ENCODE assay signal across 22 cellular contexts in genomic region chr10:71223365-71224058, GRCh38. TPM values are rescaled to one million over a fixed set of nuclear protein-coding genes. Genes with fewer than 3 reads are reported as not detected.
DNase-seq lines count a peak whose midpoint lies in the region; ATAC-seq and TF ChIP-seq lines count a peak whose summit lies in the region.
"Had no signal": no experiment of that assay in that cellular context is flagged by ENCODE, and none has a peak within 500 bp of the region (broad histone marks: within the 10 kb centered on the region; RNA-seq: fewer than 3 reads in every experiment).

No MANE protein-coding gene starts in this region.

- no peaks in the 10 kb centered on the region for H4K20me1 ChIP-seq in H9 (ENCODE audit: control insufficient read depth, insufficient read depth, insufficient read length)
- H4K20me1 ChIP-seq in smooth muscle cell (ENCODE audit: low read depth): peaks cover 88% of the 10 kb centered on the region

- H3K4me3 Mint-ChIP-seq in H9 (no peak overlapping the region), WTC11 (no peak overlapping the region)
- H3K4me3 Mint-ChIP-seq: activated T-helper 17 cell treated with anti-CD3 and anti-CD28 coated beads, Interleukin-2, amount 50 U/mL, for 72 hours; T-helper 2 cell treated with Interferon-gamma antibody and Interleukin-4, amounts not matched to agents 5 μg/mL and 100 μg/mL, for 36 hours had no signal

- H3K27me3 ChIP-seq in H9 (ENCODE audit: insufficient read depth, low read length) (no peaks in the 10 kb centered on the region), mesenchymal stem cell (ENCODE audit: control insufficient read depth in 1 of 2, insufficient read depth in 1 of 2, low read length in 2 of 2) (peaks cover 0 to 62% of the 10 kb centered on the region in 2 experiments), smooth muscle cell (ENCODE audit: low read depth) (no peaks in the 10 kb centered on the region)
- H3K27me3 ChIP-seq: SJSA1 had no signal

- TF ChIP-seq CTCF in H9 (conservative IDR thresholded peaks at IDR 0.05) (no peak), WTC11 (IDR thresholded peaks at IDR 0.05) (no peak), smooth muscle cell (IDR thresholded peaks at IDR 0.05; ENCODE audit: borderline replicate concordance, insufficient read depth, poor library complexity, severe bottlenecking) (no peak)

- no peak overlapping the region for H3K4me3 ChIP-seq in mesenchymal stem cell (ENCODE audit: insufficient read depth in 1 of 2, low read depth in 1 of 2, low read length in 2 of 2)
- H3K4me3 ChIP-seq in smooth muscle cell: no peak overlapping the region
- H3K4me3 ChIP-seq: adrenal gland, SJSA1 had no signal

- no peak overlapping the region for H2BK120ac ChIP-seq in H9 (ENCODE audit: low read depth, low read length, poor library complexity, severe bottlenecking)
- no peak overlapping the region for H2BK120ac ChIP-seq in mesenchymal stem cell (ENCODE audit: low read depth, low read length)

- H3K36me3 Mint-ChIP-seq in H9 (ENCODE audit: insufficient read depth in 1 of 3, low read depth in 3 of 3) (peaks cover 0 to 11% (median 3%) of the 10 kb centered on the region in 3 experiments; a peak in 4 of 7 replicates), WTC11 (0 out of 2 replicates have a peak, but pooled peaks cover 3% of the 10 kb centered on the region)

- POLR2A ChIA-PET in WTC11 (lab: Charles Lee): no interaction called here

- H3K9ac ChIP-seq in H9 (ENCODE audit: extremely low read depth, insufficient read length, low read length) (no peak overlapping the region), mesenchymal stem cell (ENCODE audit: low read length) (no peak overlapping the region), smooth muscle cell (ENCODE audit: low read depth) (no peak overlapping the region)

- no peak overlapping the region for H2BK5ac ChIP-seq in H9 (ENCODE audit: insufficient read length, low read length)
- H2BK5ac ChIP-seq in mesenchymal stem cell (ENCODE audit: low read depth, low read length, poor library complexity, severe bottlenecking): no peak overlapping the region

- H4K8ac ChIP-seq in H9 (replicated peaks; ENCODE audit: insufficient read length, low read depth, low read length) (no peak overlapping the region), mesenchymal stem cell (ENCODE audit: low read length) (no peak overlapping the region)

- H3K23ac ChIP-seq in H9 (ENCODE audit: insufficient read length, low read depth, low read length): no peak overlapping the region
- no peak overlapping the region for H3K23ac ChIP-seq in mesenchymal stem cell (ENCODE audit: low read length in 2 of 2)

- no peak overlapping the region for H4K5ac ChIP-seq in H9 (ENCODE audit: insufficient read length, low read depth, low read length)

- H3K4me2 ChIP-seq in H9 (ENCODE audit: insufficient read depth, insufficient read length, low read length): no peak overlapping the region
- no peak overlapping the region for H3K4me2 ChIP-seq in mesenchymal stem cell (ENCODE audit: low read length, poor library complexity, severe bottlenecking)
- H3K4me2 ChIP-seq in smooth muscle cell: peak overlapping the region; percentile 34

- H2BK12ac ChIP-seq in H9 (ENCODE audit: insufficient read length, low read depth, low read length): no peak overlapping the region
- H2BK12ac ChIP-seq in mesenchymal stem cell (ENCODE audit: low read length in 2 of 2): peak overlapping the region in 1 of 2 experiments; percentile 18

- no peaks in the 10 kb centered on the region for H3K79me1 ChIP-seq in H9 (ENCODE audit: insufficient read depth, low read depth, low read length, poor library complexity, severe bottlenecking)
- H3K79me1 ChIP-seq in mesenchymal stem cell (replicated peaks; ENCODE audit: low read length, poor library complexity, severe bottlenecking): no peaks in the 10 kb centered on the region

- H2AFZ ChIP-seq in H9 (ENCODE audit: low read length) (no peak overlapping the region), mesenchymal stem cell (ENCODE audit: low read depth, low read length) (no peak overlapping the region), smooth muscle cell (ENCODE audit: low read depth) (no peak overlapping the region)

- peaks cover under 1% of the 10 kb centered on the region; the same call in 1 of the 2 replicates for H3K4me1 ChIP-seq in H9 (ENCODE audit: insufficient read depth, low read length)
- no peaks in the 10 kb centered on the region for H3K4me1 ChIP-seq in mesenchymal stem cell (ENCODE audit: control insufficient read depth, insufficient read depth, low read depth, low read length)
- H3K4me1 ChIP-seq in smooth muscle cell (ENCODE audit: low read depth): peaks cover 21% of the 10 kb centered on the region
- H3K4me1 ChIP-seq: adrenal gland had no signal

- H3K27ac ChIP-seq in H9 (ENCODE audit: insufficient read length, low read depth, low read length) (no peak overlapping the region), mesenchymal stem cell (ENCODE audit: low read length, poor library complexity, severe bottlenecking) (no peak overlapping the region), smooth muscle cell (ENCODE audit: low read depth) (peak overlapping the region; percentile 91)
- H3K27ac ChIP-seq: SJSA1 had no signal

- no peaks in the 10 kb centered on the region for H3K23me2 ChIP-seq in H9 (ENCODE audit: insufficient read length, low read depth, low read length, poor library complexity, severe bottlenecking)

- H3K4ac ChIP-seq in H9 (ENCODE audit: low read depth, low read length) (no peak overlapping the region), mesenchymal stem cell (ENCODE audit: low read depth in 1 of 2, low read length in 2 of 2) (no peak overlapping the region)

- H3K27me3 Mint-ChIP-seq in H9 (ENCODE audit: low read depth) (peaks cover 8% of the 10 kb centered on the region; the same call in 1 of the 2 replicates), WTC11 (ENCODE audit: low read depth) (no peaks in the 10 kb centered on the region)

- H3K9me3 ChIP-seq in H9 (ENCODE audit: control insufficient read depth, low read depth, low read length) (no peaks in the 10 kb centered on the region), mesenchymal stem cell (ENCODE audit: control insufficient read depth, low read length) (no peaks in the 10 kb centered on the region), smooth muscle cell (replicated peaks; ENCODE audit: low read depth) (no peaks in the 10 kb centered on the region)
- H3K9me3 ChIP-seq: adrenal gland, SJSA1 had no signal

- H3K79me2 ChIP-seq in H9 (ENCODE audit: insufficient read depth, low read length): no peaks in the 10 kb centered on the region
- peaks cover 99% of the 10 kb centered on the region for H3K79me2 ChIP-seq in smooth muscle cell (ENCODE audit: low read depth)

- H2AK5ac ChIP-seq in H9 (ENCODE audit: insufficient read length, low read length) (no peak overlapping the region), mesenchymal stem cell (ENCODE audit: low read length, severe bottlenecking) (no peak overlapping the region)

- H3K9me3 Mint-ChIP-seq in H9 (no peaks in the 10 kb centered on the region), WTC11 (no peaks in the 10 kb centered on the region)
- H3K9me3 Mint-ChIP-seq: activated T-helper 17 cell treated with anti-CD3 and anti-CD28 coated beads, Interleukin-2, amount 50 U/mL, for 72 hours; T-helper 2 cell treated with Interferon-gamma antibody and Interleukin-4, amounts not matched to agents 5 μg/mL and 100 μg/mL, for 36 hours had no signal

- WGBS in H9 (ENCODE audit: extremely low coverage, insufficient read length, low lambda C conversion rate): no CpG with 5 or more reads among the region's 4 CpGs
- WGBS in mesenchymal stem cell: 98% methylated on average over 3 of the region's 4 CpGs
- 81% methylated on average over 4 of the region's 4 CpGs for WGBS in smooth muscle cell (ENCODE audit: low lambda C conversion rate)

- H3K14ac ChIP-seq in H9 (ENCODE audit: insufficient read depth, low read length) (no peak overlapping the region), mesenchymal stem cell (ENCODE audit: low read length in 2 of 2) (no peak overlapping the region)

- H3K18ac ChIP-seq in H9 (ENCODE audit: insufficient read length, low read depth, low read length): no peak overlapping the region
- H3K18ac ChIP-seq in mesenchymal stem cell (ENCODE audit: low read depth in 1 of 2, low read length in 2 of 2): peak overlapping the region; percentile 37 to 40

- no peaks in the 10 kb centered on the region for H3K36me3 ChIP-seq in mesenchymal stem cell (ENCODE audit: control insufficient read depth in 1 of 2, insufficient read depth in 2 of 2, low read depth in 1 of 2, low read length in 2 of 2)
- H3K36me3 ChIP-seq in smooth muscle cell (ENCODE audit: low read depth): no peaks in the 10 kb centered on the region
- H3K36me3 ChIP-seq: adrenal gland, SJSA1 had no signal

- H3F3A ChIP-seq in smooth muscle cell (ENCODE audit: low read depth): peaks cover 46% of the 10 kb centered on the region

- ATAC-seq in WTC11: no peak
- no peak for ATAC-seq in HG02610 (IDR thresholded peaks at IDR 0.05; ENCODE audit: unreplicated experiment)
- no peak for ATAC-seq in GM21360 (IDR thresholded peaks at IDR 0.05; ENCODE audit: unreplicated experiment)
- ATAC-seq in HG02885 (IDR thresholded peaks at IDR 0.05; ENCODE audit: poor library complexity, unreplicated experiment): no peak
- ATAC-seq: activated T-helper 17 cell treated with anti-CD3 and anti-CD28 coated beads, Interleukin-2, amount 50 U/mL, for 72 hours; HCT116; stimulated activated naive CD8-positive, alpha-beta T cell treated with anti-CD3 and anti-CD28 coated beads, Interleukin-15, Interleukin-2, amounts not matched to agents 100 U/mL and 50 U/mL, for 24 hours had no signal

- H3K27ac Mint-ChIP-seq in H9 (peak overlapping the region in 2 of 3 experiments; percentile 50 to 82; a peak in 2 of 7 replicates), WTC11 (peak overlapping the region; percentile 54; the same call in 1 of the 2 replicates)
- H3K27ac Mint-ChIP-seq: activated T-helper 17 cell treated with anti-CD3 and anti-CD28 coated beads, Interleukin-2, amount 50 U/mL, for 72 hours; T-helper 2 cell treated with Interferon-gamma antibody and Interleukin-4, amounts not matched to agents 5 μg/mL and 100 μg/mL, for 36 hours had no signal

- CTCF ChIA-PET in WTC11 (lab: Charles Lee): interaction anchor here (0.6 to 2.6 kb wide), 10 partner anchors 10 to 55 kb away, joined by 3 to 13 read pairs (median 5); no protein-coding TSS in a partner anchor

- no peak overlapping the region for H3K56ac ChIP-seq in H9 (ENCODE audit: insufficient read length, low read depth, low read length)

- H3T11ph ChIP-seq in H9 (ENCODE audit: low read length): no peak overlapping the region

- H3K4me1 Mint-ChIP-seq in H9 (peaks cover 30 to 49% of the 10 kb centered on the region in 2 experiments), WTC11 (peaks cover 53% of the 10 kb centered on the region)
- H3K4me1 Mint-ChIP-seq: activated T-helper 17 cell treated with anti-CD3 and anti-CD28 coated beads, Interleukin-2, amount 50 U/mL, for 72 hours had no signal

- H4K91ac ChIP-seq in H9 (ENCODE audit: insufficient read length, low read depth, low read length): no peak overlapping the region
- H4K91ac ChIP-seq in mesenchymal stem cell (ENCODE audit: low read length): no peak overlapping the region

- DNase-seq in H9: no peak
- peak; percentile 3 for DNase-seq in WTC11 (ENCODE audit: low spot score)
- no peak for DNase-seq in mesenchymal stem cell
- no peak for DNase-seq in smooth muscle cell (lab: John Stamatoyannopoulos, UW; ENCODE audit: unreplicated experiment)
- no peak for DNase-seq in NAMALWA (ENCODE audit: low spot score)
- DNase-seq: activated CD4-positive, alpha-beta T cell treated with anti-CD3 and anti-CD28 coated beads for 1 hour; caudate nucleus; hypothalamus; kidney glomerular epithelial cell; NCI-H1417; NCI-H2171; retina; stimulated activated naive CD8-positive, alpha-beta T cell treated with anti-CD3 and anti-CD28 coated beads, Interleukin-15, Interleukin-2, amounts not matched to agents 100 U/mL and 50 U/mL, for 24 hours had no signal

- H2BK20ac ChIP-seq in H9 (ENCODE audit: low read depth, low read length, poor library complexity, severe bottlenecking): no peak overlapping the region

- no peak overlapping the region for H2BK15ac ChIP-seq in H9 (ENCODE audit: low read depth, low read length)
- no peak overlapping the region for H2BK15ac ChIP-seq in mesenchymal stem cell (ENCODE audit: low read depth, poor library complexity, severe bottlenecking)

RNA-seq across cellular contexts. Expression of gene UNC5B, which starts 11.1 kb away (rescaled TPM):
- total RNA-seq in H9 (2021) (28.4 and 29.7 TPM in 2 replicates), WTC11 (2021) (31.2 to 49.6 TPM (median 31.6 TPM) in 3 replicates), smooth muscle cell (89.6 and 92.7 TPM in 2 replicates)
- polyA plus RNA-seq in mesenchymal stem cell (2013, experiment 1 of 2): 40.6 TPM
- 38.6 TPM for polyA plus RNA-seq in mesenchymal stem cell (2013, experiment 2 of 2)
- 115 and 142 TPM in 2 replicates for polyA plus RNA-seq in smooth muscle cell
- total RNA-seq: OCI-LY7 had no signal
